In the genomic region with DNA sequence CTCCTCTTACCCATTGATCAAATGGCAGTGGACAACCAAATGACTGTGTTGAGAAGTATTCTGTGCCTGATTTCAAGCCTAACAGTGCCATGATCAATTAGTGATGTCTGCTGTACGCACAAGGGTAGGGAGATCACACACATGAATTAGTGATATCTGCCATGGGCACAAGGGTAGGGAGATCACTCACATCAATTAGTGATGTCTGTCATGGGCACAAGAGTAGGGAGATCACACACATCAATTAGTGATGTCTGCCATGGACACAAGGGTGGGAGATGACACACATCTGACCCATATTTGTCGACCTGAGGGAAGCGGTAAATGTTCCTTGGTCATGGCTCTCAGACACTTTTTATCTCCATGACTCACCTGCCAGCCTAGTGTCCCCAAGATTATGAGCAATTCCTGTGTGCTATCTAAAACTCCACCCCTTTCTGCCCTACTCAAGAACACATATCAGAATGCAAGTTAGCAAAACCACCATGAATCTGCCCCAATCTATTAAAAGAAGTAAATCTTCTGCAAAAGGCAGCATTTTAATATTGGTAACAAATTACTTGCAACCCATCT, we compare ENCODE assay signal across 33 cellular contexts.
"Had no signal": no experiment of that assay in that cellular context is flagged by ENCODE, and none has a peak within 500 bp of the region (broad histone marks: within the 10 kb centered on the region; RNA-seq: fewer than 3 reads in every experiment).

No MANE protein-coding gene starts in this region.

- H3K4me1 Mint-ChIP-seq: activated CD4-positive, alpha-beta memory T cell treated with anti-CD3 and anti-CD28 coated beads, Interleukin-2, amount 10 ng/mL, durations not matched to agents 7 days and 5 days; activated CD4-positive, alpha-beta T cell treated with anti-CD3 and anti-CD28 coated beads, Interleukin-2, amount 10 ng/mL, durations not matched to agents 7 days and 5 days; activated naive CD8-positive, alpha-beta T cell treated with anti-CD3 and anti-CD28 coated beads for 36 hours; activated naive CD8-positive, alpha-beta T cell treated with anti-CD3 and anti-CD28 coated beads, Interleukin-2, amount 50 U/mL, for 24 hours; activated T-helper 17 cell treated with anti-CD3 and anti-CD28 coated beads, Interleukin-2, amount 50 U/mL, for 72 hours had no signal

- H3K4me1 ChIP-seq: adrenal gland, body of pancreas, esophagus squamous epithelium had no signal

- ATAC-seq: activated naive CD8-positive, alpha-beta T cell treated with anti-CD3 and anti-CD28 coated beads, Interleukin-2, amount 50 U/mL, for 24 hours; activated T-cell treated with anti-CD3 and anti-CD28 coated beads, Interleukin-2, amount 50 U/mL, for 4 hours; activated T-helper 17 cell treated with anti-CD3 and anti-CD28 coated beads, Interleukin-2, amount 50 U/mL, for 72 hours; body of pancreas; effector memory CD8-positive, alpha-beta T cell; gastroesophageal sphincter; WTC11 had no signal

- H3K4me3 Mint-ChIP-seq: activated CD4-positive, alpha-beta memory T cell treated with anti-CD3 and anti-CD28 coated beads, Interleukin-2, amount 10 ng/mL, durations not matched to agents 7 days and 5 days; activated CD4-positive, alpha-beta T cell treated with anti-CD3 and anti-CD28 coated beads, Interleukin-2, amount 10 ng/mL, durations not matched to agents 7 days and 5 days; activated naive CD8-positive, alpha-beta T cell treated with anti-CD3 and anti-CD28 coated beads for 36 hours; activated naive CD8-positive, alpha-beta T cell treated with anti-CD3 and anti-CD28 coated beads, Interleukin-2, amount 50 U/mL, for 24 hours; activated T-cell treated with anti-CD3 and anti-CD28 coated beads, Interleukin-2, amount 50 U/mL, for 4 hours; activated T-helper 17 cell treated with anti-CD3 and anti-CD28 coated beads, Interleukin-2, amount 50 U/mL, for 72 hours; effector memory CD8-positive, alpha-beta T cell; WTC11 had no signal

- H3K36me3 ChIP-seq: adrenal gland, esophagus squamous epithelium, gastroesophageal sphincter, heart right ventricle had no signal

- H3K27ac Mint-ChIP-seq: activated CD4-positive, alpha-beta memory T cell treated with anti-CD3 and anti-CD28 coated beads, Interleukin-2, amount 10 ng/mL, durations not matched to agents 7 days and 5 days; activated CD4-positive, alpha-beta T cell treated with anti-CD3 and anti-CD28 coated beads, Interleukin-2, amount 10 ng/mL, durations not matched to agents 7 days and 5 days; activated naive CD8-positive, alpha-beta T cell treated with anti-CD3 and anti-CD28 coated beads for 36 hours; activated naive CD8-positive, alpha-beta T cell treated with anti-CD3 and anti-CD28 coated beads, Interleukin-2, amount 50 U/mL, for 24 hours; activated T-helper 17 cell treated with anti-CD3 and anti-CD28 coated beads, Interleukin-2, amount 50 U/mL, for 72 hours; effector memory CD8-positive, alpha-beta T cell; WTC11 had no signal

- FAIRE-seq: colon, endometrium, endothelial cell of umbilical vein, TTC549 had no signal

- DNase-seq: activated CD4-positive, alpha-beta memory T cell treated with anti-CD3 and anti-CD28 coated beads, Interleukin-2, amount 10 ng/mL, durations not matched to agents 7 days and 5 days; activated CD4-positive, alpha-beta T cell treated with anti-CD3 and anti-CD28 coated beads for 1 hour; activated CD4-positive, alpha-beta T cell treated with anti-CD3 and anti-CD28 coated beads for 4 hours; activated CD4-positive, alpha-beta T cell treated with anti-CD3 and anti-CD28 coated beads, Interleukin-2, amount 10 ng/mL, durations not matched to agents 7 days and 5 days; activated CD4-positive, alpha-beta T cell treated with anti-CD3 and anti-CD28 coated beads, Interleukin-2, amount 50 U/mL, for 4 hours; activated CD8-positive, alpha-beta memory T cell treated with anti-CD3 and anti-CD28 coated beads for 24 hours; activated effector memory CD4-positive, alpha-beta T cell treated with Interleukin-2 at 50 U/mL for 16 hours; activated gamma-delta T cell treated with Interleukin-2 at 50 U/mL for 16 hours; activated naive CD4-positive, alpha-beta T cell treated with anti-CD3 and anti-CD28 coated beads, Interleukin-2, amount 50 U/mL, for 16 hours; activated naive CD4-positive, alpha-beta T cell treated with Interleukin-2 at 50 U/mL for 16 hours; activated naive CD8-positive, alpha-beta T cell treated with anti-CD3 and anti-CD28 coated beads for 36 hours; activated naive CD8-positive, alpha-beta T cell treated with anti-CD3 and anti-CD28 coated beads, Interleukin-2, amount 50 U/mL, for 24 hours; activated T-cell treated with anti-CD3 and anti-CD28 coated beads, Interleukin-2, amount 50 U/mL, for 4 hours; adrenal gland; aorta; body of pancreas; cortex of kidney; dermis blood vessel endothelial cell; effector CD4-positive, alpha-beta T cell; effector memory CD8-positive, alpha-beta T cell; esophagus squamous epithelium; foreskin melanocyte; T-helper 2 cell had no signal

- H3K27me3 ChIP-seq: adrenal gland had no signal

- H3K27ac ChIP-seq: adrenal gland, body of pancreas, epithelial cell of prostate, esophagus squamous epithelium, gastroesophageal sphincter, heart right ventricle, VCaP had no signal

- H3K4me3 ChIP-seq: adrenal gland, body of pancreas, esophagus squamous epithelium, gastroesophageal sphincter, heart right ventricle had no signal

- H3K9me3 Mint-ChIP-seq: activated CD4-positive, alpha-beta memory T cell treated with anti-CD3 and anti-CD28 coated beads, Interleukin-2, amount 10 ng/mL, durations not matched to agents 7 days and 5 days; activated CD4-positive, alpha-beta T cell treated with anti-CD3 and anti-CD28 coated beads, Interleukin-2, amount 10 ng/mL, durations not matched to agents 7 days and 5 days; activated naive CD8-positive, alpha-beta T cell treated with anti-CD3 and anti-CD28 coated beads for 36 hours; activated T-cell treated with anti-CD3 and anti-CD28 coated beads, Interleukin-2, amount 50 U/mL, for 4 hours; activated T-helper 17 cell treated with anti-CD3 and anti-CD28 coated beads, Interleukin-2, amount 50 U/mL, for 72 hours; effector memory CD8-positive, alpha-beta T cell had no signal

- H3K36me3 Mint-ChIP-seq: activated naive CD8-positive, alpha-beta T cell treated with anti-CD3 and anti-CD28 coated beads for 36 hours had no signal

- H3K27me3 Mint-ChIP-seq: activated CD4-positive, alpha-beta memory T cell treated with anti-CD3 and anti-CD28 coated beads, Interleukin-2, amount 10 ng/mL, durations not matched to agents 7 days and 5 days; activated CD4-positive, alpha-beta T cell treated with anti-CD3 and anti-CD28 coated beads, Interleukin-2, amount 10 ng/mL, durations not matched to agents 7 days and 5 days had no signal

- H3K9me3 ChIP-seq: adrenal gland, body of pancreas, esophagus squamous epithelium had no signal
